Comparison of ENCODE assay signal across 1 cellular context in genomic region chr5:168611163-168611562, GRCh38.
TF ChIP-seq lines count a peak whose summit lies in the region.

No MANE protein-coding gene starts in this region.

TF ChIP-seq in GM23338, 12 proteins besides CTCF, POLR2A, EP300 and RAD21 (continued from another document):
- TF ChIP-seq, protein P1, sequence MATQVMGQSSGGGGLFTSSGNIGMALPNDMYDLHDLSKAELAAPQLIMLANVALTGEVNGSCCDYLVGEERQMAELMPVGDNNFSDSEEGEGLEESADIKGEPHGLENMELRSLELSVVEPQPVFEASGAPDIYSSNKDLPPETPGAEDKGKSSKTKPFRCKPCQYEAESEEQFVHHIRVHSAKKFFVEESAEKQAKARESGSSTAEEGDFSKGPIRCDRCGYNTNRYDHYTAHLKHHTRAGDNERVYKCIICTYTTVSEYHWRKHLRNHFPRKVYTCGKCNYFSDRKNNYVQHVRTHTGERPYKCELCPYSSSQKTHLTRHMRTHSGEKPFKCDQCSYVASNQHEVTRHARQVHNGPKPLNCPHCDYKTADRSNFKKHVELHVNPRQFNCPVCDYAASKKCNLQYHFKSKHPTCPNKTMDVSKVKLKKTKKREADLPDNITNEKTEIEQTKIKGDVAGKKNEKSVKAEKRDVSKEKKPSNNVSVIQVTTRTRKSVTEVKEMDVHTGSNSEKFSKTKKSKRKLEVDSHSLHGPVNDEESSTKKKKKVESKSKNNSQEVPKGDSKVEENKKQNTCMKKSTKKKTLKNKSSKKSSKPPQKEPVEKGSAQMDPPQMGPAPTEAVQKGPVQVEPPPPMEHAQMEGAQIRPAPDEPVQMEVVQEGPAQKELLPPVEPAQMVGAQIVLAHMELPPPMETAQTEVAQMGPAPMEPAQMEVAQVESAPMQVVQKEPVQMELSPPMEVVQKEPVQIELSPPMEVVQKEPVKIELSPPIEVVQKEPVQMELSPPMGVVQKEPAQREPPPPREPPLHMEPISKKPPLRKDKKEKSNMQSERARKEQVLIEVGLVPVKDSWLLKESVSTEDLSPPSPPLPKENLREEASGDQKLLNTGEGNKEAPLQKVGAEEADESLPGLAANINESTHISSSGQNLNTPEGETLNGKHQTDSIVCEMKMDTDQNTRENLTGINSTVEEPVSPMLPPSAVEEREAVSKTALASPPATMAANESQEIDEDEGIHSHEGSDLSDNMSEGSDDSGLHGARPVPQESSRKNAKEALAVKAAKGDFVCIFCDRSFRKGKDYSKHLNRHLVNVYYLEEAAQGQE (IDR thresholded peaks at IDR 0.05; ENCODE audit: unreplicated experiment): no peak
- TF ChIP-seq, protein P2, sequence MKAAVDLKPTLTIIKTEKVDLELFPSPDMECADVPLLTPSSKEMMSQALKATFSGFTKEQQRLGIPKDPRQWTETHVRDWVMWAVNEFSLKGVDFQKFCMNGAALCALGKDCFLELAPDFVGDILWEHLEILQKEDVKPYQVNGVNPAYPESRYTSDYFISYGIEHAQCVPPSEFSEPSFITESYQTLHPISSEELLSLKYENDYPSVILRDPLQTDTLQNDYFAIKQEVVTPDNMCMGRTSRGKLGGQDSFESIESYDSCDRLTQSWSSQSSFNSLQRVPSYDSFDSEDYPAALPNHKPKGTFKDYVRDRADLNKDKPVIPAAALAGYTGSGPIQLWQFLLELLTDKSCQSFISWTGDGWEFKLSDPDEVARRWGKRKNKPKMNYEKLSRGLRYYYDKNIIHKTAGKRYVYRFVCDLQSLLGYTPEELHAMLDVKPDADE (IDR thresholded peaks at IDR 0.05): no peak
- TF ChIP-seq CREB1 (CRISPR knock-in tag; IDR thresholded peaks at IDR 0.05; ENCODE audit: low read depth): no peak
